Comparison of ENCODE assay signal across 16 cellular contexts in genomic region chr12:19410211-19410610, GRCh38. TPM values are rescaled to one million over a fixed set of nuclear protein-coding genes. Genes with fewer than 3 reads are reported as not detected.
DNase-seq lines count a peak whose midpoint lies in the region; TF ChIP-seq lines count a peak whose summit lies in the region.
"Had no signal": no experiment of that assay in that cellular context is flagged by ENCODE, and none has a peak within 500 bp of the region (broad histone marks: within the 10 kb centered on the region; RNA-seq: fewer than 3 reads in every experiment).

No MANE protein-coding gene starts in this region.

- H3K27me3 Mint-ChIP-seq in endothelial cell (ENCODE audit: unreplicated experiment) (peaks cover 1% of the 10 kb centered on the region), mesothelial cell of epicardium (ENCODE audit: low read depth) (no peaks in the 10 kb centered on the region)

- H3K27me3 ChIP-seq in BE2C (no peaks in the 10 kb centered on the region), Loucy (ENCODE audit: insufficient read depth, low read length, poor library complexity, severe bottlenecking) (no peaks in the 10 kb centered on the region), colonic mucosa (no peaks in the 10 kb centered on the region)
- H3K27me3 ChIP-seq: MG63 had no signal

- H2AFZ ChIP-seq in Loucy (ENCODE audit: low read length), result peak overlapping the region; percentile 32; the same call in 1 of the 2 replicates
- H2AFZ ChIP-seq: GM23248 had no signal

- H3K9me2 ChIP-seq in Loucy (replicated peaks; ENCODE audit: low read depth, low read length), result no peaks in the 10 kb centered on the region

- peaks cover 23% of the 10 kb centered on the region for H3K4me1 ChIP-seq in BE2C
- peaks cover 7% of the 10 kb centered on the region for H3K4me1 ChIP-seq in Loucy (ENCODE audit: insufficient read depth, low read length, poor library complexity, severe bottlenecking)
- no peaks in the 10 kb centered on the region for H3K4me1 ChIP-seq in colonic mucosa

- H3K4me3 Mint-ChIP-seq in endothelial cell (ENCODE audit: unreplicated experiment) (no peak overlapping the region), mesothelial cell of epicardium (no peak overlapping the region)

- H3K79me2 ChIP-seq in Loucy (ENCODE audit: insufficient read depth, low read length), result no peaks in the 10 kb centered on the region

- no peaks in the 10 kb centered on the region for H3F3A ChIP-seq in Loucy (ENCODE audit: low read depth)

- H3K9me3 ChIP-seq in BE2C (no peaks in the 10 kb centered on the region), Loucy (ENCODE audit: insufficient read depth, low read depth, low read length) (no peaks in the 10 kb centered on the region), colonic mucosa (no peaks in the 10 kb centered on the region)
- H3K9me3 ChIP-seq: MG63 had no signal

- peak; percentile 29 for DNase-seq in BE2C
- no peak for DNase-seq in endothelial cell (ENCODE audit: low spot score)
- DNase-seq in mesothelial cell of epicardium (ENCODE audit: low spot score in 2 of 2, unreplicated experiment in 2 of 2), result no peak
- DNase-seq in T-helper 1 cell, result no peak
- DNase-seq in cortex of kidney (lab: John Stamatoyannopoulos, UW), result no peak
- DNase-seq in colonic mucosa, result no peak
- no peak for DNase-seq in AG08395 (ENCODE audit: low spot score)
- DNase-seq: activated naive CD4-positive, alpha-beta T cell treated with Interleukin-2 at 50 U/mL for 16 hours; caudate nucleus; erythroblast; GM23248; MG63; NCI-H524; stimulated activated CD4-positive, alpha-beta T cell treated with anti-CD3 and anti-CD28 coated beads, Interleukin-2, amount 100 ng/mL, for 48 hours had no signal

- H3K4me2 ChIP-seq in Loucy (ENCODE audit: low read depth, low read length, poor library complexity, severe bottlenecking), result no peak overlapping the region

- peak overlapping the region; percentile 23 for H3K4me3 ChIP-seq in BE2C (ENCODE audit: low read depth, low read length)
- H3K4me3 ChIP-seq in Loucy (ENCODE audit: low read length, poor library complexity, severe bottlenecking), result no peak overlapping the region
- H3K4me3 ChIP-seq in colonic mucosa, result no peak overlapping the region
- H3K4me3 ChIP-seq: GM23248, MG63 had no signal

- H3K27ac Mint-ChIP-seq in endothelial cell (ENCODE audit: unreplicated experiment) (peak overlapping the region; percentile 55), mesothelial cell of epicardium (peak overlapping the region; percentile 81)

- H3K36me3 ChIP-seq in BE2C, result no peaks in the 10 kb centered on the region
- H3K36me3 ChIP-seq in Loucy (ENCODE audit: insufficient read depth, low read length), result no peaks in the 10 kb centered on the region
- H3K36me3 ChIP-seq in colonic mucosa, result no peaks in the 10 kb centered on the region
- H3K36me3 ChIP-seq: MG63 had no signal

- TF ChIP-seq CTCF in BE2C (IDR thresholded peaks at IDR 0.05; ENCODE audit: low read depth, low read length) (no peak), Loucy (conservative IDR thresholded peaks at IDR 0.05; ENCODE audit: low read length) (no peak), endothelial cell (IDR thresholded peaks at IDR 0.05; ENCODE audit: unreplicated experiment) (no peak), mesothelial cell of epicardium (IDR thresholded peaks at IDR 0.05; ENCODE audit: unreplicated experiment) (no peak), colonic mucosa (IDR thresholded peaks at IDR 0.05) (no peak)

- no peaks in the 10 kb centered on the region for H3K9me3 Mint-ChIP-seq in endothelial cell (ENCODE audit: unreplicated experiment)
- H3K9me3 Mint-ChIP-seq in mesothelial cell of epicardium, result no peaks in the 10 kb centered on the region

- peaks cover 23% of the 10 kb centered on the region for H3K4me1 Mint-ChIP-seq in endothelial cell (ENCODE audit: unreplicated experiment)
- H3K4me1 Mint-ChIP-seq in mesothelial cell of epicardium, result peaks cover 22% of the 10 kb centered on the region

- H3K36me3 Mint-ChIP-seq in endothelial cell (ENCODE audit: low read depth, unreplicated experiment) (no peaks in the 10 kb centered on the region), mesothelial cell of epicardium (no peaks in the 10 kb centered on the region)

- no peak overlapping the region for H3K27ac ChIP-seq in colonic mucosa
- H3K27ac ChIP-seq: GM23248, RWPE1 had no signal

- intact Hi-C loops in colonic mucosa (cut with DNase I), result no loop called here

- H4K20me1 ChIP-seq in Loucy (ENCODE audit: insufficient read depth, low read length, poor library complexity, severe bottlenecking), result no peaks in the 10 kb centered on the region

- no peak overlapping the region for H3K9ac ChIP-seq in Loucy (ENCODE audit: low read depth, low read length, poor library complexity, severe bottlenecking)
- no peak overlapping the region for H3K9ac ChIP-seq in colonic mucosa (ENCODE audit: low read depth in 2 of 2, low read length in 2 of 2)
- H3K9ac ChIP-seq: GM23248 had no signal

RNA-seq across cellular contexts. Expression of gene AEBP2, which starts 29.1 kb away (rescaled TPM):
- 20.5 TPM for polyA plus RNA-seq in BE2C (2012; ENCODE audit: insufficient read depth, insufficient read length, low read depth)
- total RNA-seq in endothelial cell (ENCODE audit: unreplicated experiment) (37.6 TPM), mesothelial cell of epicardium (58.4 to 65.6 TPM (median 59.7 TPM) in 3 replicates), colonic mucosa (10 to 100 TPM; 25.5 to 37.7 TPM)
